ENCODE assay signal across 25 cellular contexts in genomic region chr6:117338567-117338966, GRCh38.
DNase-seq lines count a peak whose midpoint lies in the region; ATAC-seq and TF ChIP-seq lines count a peak whose summit lies in the region.
"Had no signal": no experiment of that assay in that cellular context is flagged by ENCODE, and none has a peak within 500 bp of the region (broad histone marks: within the 10 kb centered on the region; RNA-seq: fewer than 3 reads in every experiment).

No MANE protein-coding gene starts in this region.

- ATAC-seq in left ventricle myocardium superior = peak; percentile 81
- ATAC-seq in HG03280 (IDR thresholded peaks at IDR 0.05; ENCODE audit: unreplicated experiment) = no peak
- ATAC-seq: CD8-positive, alpha-beta T cell; SK-N-SH treated with all-trans-retinoic acid at 6 μM for 48 hours had no signal

- no peaks in the 10 kb centered on the region for H3K4me1 ChIP-seq in HEK293 (ENCODE audit: control insufficient read depth, insufficient read depth, low read length)
- H3K4me1 ChIP-seq: Caco-2, HAP-1, Peyer's patch, SJCRH30 had no signal

- DNase-seq in LHCN-M2 (ENCODE audit: low read depth) = peak; percentile 15
- peak; percentile 26 for DNase-seq in RPMI7951 (ENCODE audit: low read depth)
- peak; percentile 56 for DNase-seq in left ventricle myocardium superior
- no peak for DNase-seq in endothelial cell (ENCODE audit: low spot score)
- DNase-seq in MCF 10A (ENCODE audit: unreplicated experiment) = no peak
- DNase-seq: Caco-2; CD8-positive, alpha-beta T cell; DMS 273 treated with DMSO at 0.1 percent for 48 hours; DMS79 treated with DMSO at 0.1 percent for 48 hours; GOT3; IMR-90; KG1; NCI-H1092 treated with DMSO at 0.1 percent for 48 hours; NCI-H1436; NCI-H187; NCI-H2107; NCI-H526 treated with DMSO at 0.1 percent for 48 hours; Peyer's patch; SJCRH30 had no signal

- H3K27me3 Mint-ChIP-seq in endothelial cell (ENCODE audit: unreplicated experiment) (no peaks in the 10 kb centered on the region), MCF 10A (ENCODE audit: insufficient read depth, unreplicated experiment) (no peaks in the 10 kb centered on the region)

- no peak overlapping the region for H3K27ac ChIP-seq in HEK293 (ENCODE audit: extremely low read depth, low read depth, low read length)
- H3K27ac ChIP-seq: C4-2B, Peyer's patch, SJCRH30 had no signal

- CTCF ChIA-PET in HEK293 (lab: Yijun Ruan, JAX) (interaction anchor here (0.5 to 1.7 kb wide), 6 partner anchors 20 to 801 kb away, joined by 3 to 5 read pairs (median 4); no protein-coding TSS in a partner anchor), MCF 10A (lab: Yijun Ruan, JAX) (interaction anchor here (0.6 to 2.4 kb wide), 5 partner anchors 8 to 268 kb away, joined by 4 to 6 read pairs (median 5); no protein-coding TSS in a partner anchor)

- no peaks in the 10 kb centered on the region for H3K36me3 ChIP-seq in HEK293 (ENCODE audit: control insufficient read depth in 2 of 2, insufficient read depth in 1 of 2, low read length in 2 of 2)
- H3K36me3 ChIP-seq: HAP-1, Peyer's patch, SJCRH30 had no signal

- TF ChIP-seq CTCF in HEK293 (tag by site-specific recombination; IDR thresholded peaks at IDR 0.05) (no peak), endothelial cell (IDR thresholded peaks at IDR 0.05; ENCODE audit: unreplicated experiment) (no peak), MCF 10A (IDR thresholded peaks at IDR 0.05; ENCODE audit: unreplicated experiment) (no peak)

- H3K27ac Mint-ChIP-seq in endothelial cell (ENCODE audit: unreplicated experiment) (no peak overlapping the region), MCF 10A (ENCODE audit: low read depth, unreplicated experiment) (no peak overlapping the region)
- H3K27ac Mint-ChIP-seq: B cell; CD8-positive, alpha-beta T cell had no signal

- H3K4me1 Mint-ChIP-seq in endothelial cell (ENCODE audit: unreplicated experiment) (no peaks in the 10 kb centered on the region), MCF 10A (ENCODE audit: insufficient read depth, unreplicated experiment) (no peaks in the 10 kb centered on the region)
- H3K4me1 Mint-ChIP-seq: B cell had no signal

- H3K9me3 ChIP-seq in HEK293 (ENCODE audit: control insufficient read depth, insufficient read depth, low read depth, low read length) = no peaks in the 10 kb centered on the region
- H3K9me3 ChIP-seq: Caco-2, HAP-1, Peyer's patch, SJCRH30 had no signal

- intact Hi-C loops in left ventricle myocardium superior (cut with micrococcal nuclease) (no loop called here), MCF 10A (cut with micrococcal nuclease) (no loop called here)

- H3K4me3 Mint-ChIP-seq in endothelial cell (ENCODE audit: unreplicated experiment) (no peak overlapping the region), MCF 10A (ENCODE audit: unreplicated experiment) (no peak overlapping the region)
- H3K4me3 Mint-ChIP-seq: B cell; CD8-positive, alpha-beta T cell had no signal

- POLR2A ChIA-PET in HEK293 (lab: Yijun Ruan, JAX) = no interaction called here
- POLR2A ChIA-PET in MCF 10A (lab: Yijun Ruan, JAX) = interaction anchor here (0.6 to 0.7 kb wide), 2 partner anchors 61 to 543 kb away, joined by 3 read pairs; no protein-coding TSS in a partner anchor

- no peak overlapping the region for H3K4me3 ChIP-seq in HEK293 (ENCODE audit: low read depth, low read length)
- H3K4me3 ChIP-seq: HAP-1, Peyer's patch, SJCRH30 had no signal

- H3K9me3 Mint-ChIP-seq in endothelial cell (ENCODE audit: unreplicated experiment) (no peaks in the 10 kb centered on the region), MCF 10A (ENCODE audit: unreplicated experiment) (no peaks in the 10 kb centered on the region)
- H3K9me3 Mint-ChIP-seq: CD8-positive, alpha-beta T cell had no signal

- H3K36me3 Mint-ChIP-seq in endothelial cell (ENCODE audit: low read depth, unreplicated experiment) (no peaks in the 10 kb centered on the region), MCF 10A (ENCODE audit: insufficient read depth, unreplicated experiment) (peaks cover 51% of the 10 kb centered on the region)
- H3K36me3 Mint-ChIP-seq: CD8-positive, alpha-beta T cell had no signal

- no TSS peak for BruUV-seq in MCF 10A (replicated peaks; lab: Mats Ljungman, UMichigan)

TF ChIP-seq in HEK293, 187 proteins besides CTCF, POLR2A, EP300 and RAD21:
- TF ChIP-seq ZFHX2 (tag by site-specific recombination; conservative IDR thresholded peaks at IDR 0.05) (0 out of 2 replicates have a peak, but pooled peaks have one; percentile 26), ZNF146 (tag by site-specific recombination; IDR thresholded peaks at IDR 0.05) (no peak), ZNF664 (tag by site-specific recombination; IDR thresholded peaks at IDR 0.05) (no peak), ZNF624 (tag by site-specific recombination; IDR thresholded peaks at IDR 0.05) (no peak), ZNF571 (tag by site-specific recombination; IDR thresholded peaks at IDR 0.05) (no peak), GLIS1 (tag by site-specific recombination; IDR thresholded peaks at IDR 0.05) (no peak)

Comparison
In these comparisons a context has a peak if more than half of its experiments do, and no peak if none do; other contexts are left out.
1. DNase-seq: peak in LHCN-M2 (single experiment), RPMI7951 (single experiment) and left ventricle myocardium superior (single experiment); none in endothelial cell (single experiment) and MCF 10A (single experiment).